8 cellular contexts compared by ENCODE assay signal in the genomic region with DNA sequence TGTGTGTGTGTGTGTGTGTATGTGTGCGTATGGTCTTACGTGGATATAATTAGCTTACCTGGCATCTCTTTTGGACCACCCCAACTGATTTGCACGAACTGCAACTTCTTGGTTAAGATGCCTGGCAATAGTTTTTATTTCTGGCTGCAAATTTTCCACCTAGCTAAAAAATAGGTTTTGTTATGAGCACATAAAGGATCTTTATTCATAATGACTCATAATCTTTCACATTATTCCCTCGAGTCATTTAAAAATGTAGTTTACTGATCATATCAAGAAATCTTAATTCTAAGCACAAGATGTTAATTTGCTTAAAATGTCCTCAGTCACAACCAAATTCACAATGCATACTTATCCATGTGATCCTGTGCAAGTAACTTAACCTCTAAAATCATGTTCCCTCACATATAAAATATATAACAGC. TPM values are rescaled to one million over a fixed set of nuclear protein-coding genes. Genes with fewer than 3 reads are reported as not detected.
DNase-seq lines count a peak whose midpoint lies in the region; ATAC-seq and TF ChIP-seq lines count a peak whose summit lies in the region.

No MANE protein-coding gene starts in this region.

- TF ChIP-seq CTCF in psoas muscle (IDR thresholded peaks at IDR 0.05): no peak

- peak overlapping the region; percentile 88 for H3K9ac ChIP-seq in SK-N-MC (ENCODE audit: insufficient read length)

- intact Hi-C loops in psoas muscle (cut with DNase I): loop anchor here in 1 of 2 donors (2.0 to 10.0 kb wide), 2 partner anchors 191 to 1087 kb away; a partner anchor contains a TSS

- H3K27ac ChIP-seq in SK-N-MC: peak overlapping the region; percentile 97
- H3K27ac ChIP-seq in psoas muscle: peak overlapping the region; percentile 96

- no peak for TF ChIP-seq POLR2A in erythroblast (IDR thresholded peaks at IDR 0.05; ENCODE audit: low read length)

- H3K4me3 ChIP-seq in H7 (ENCODE audit: insufficient read depth, low read depth, low read length) (peak overlapping the region; percentile 94; the same call in 1 of the 2 replicates), SK-N-MC (peak overlapping the region; percentile 85), psoas muscle (peak overlapping the region; percentile 89)

- peaks cover 8% of the 10 kb centered on the region for H3K4me1 ChIP-seq in psoas muscle

- no peak for ATAC-seq in psoas muscle
- ATAC-seq in HG03521 (IDR thresholded peaks at IDR 0.05; ENCODE audit: unreplicated experiment): no peak
- no peak for ATAC-seq in GM21576 (IDR thresholded peaks at IDR 0.05; ENCODE audit: unreplicated experiment)
- ATAC-seq in HG02798 (IDR thresholded peaks at IDR 0.05; ENCODE audit: poor library complexity, unreplicated experiment): no peak

- DNase-seq in H7 (no peak), SK-N-MC (ENCODE audit: low read depth, low spot score) (peak; percentile 16), erythroblast (lab: John Stamatoyannopoulos, UW) (peak; percentile 57 to 68), psoas muscle (no peak), MV-4-11 (lab: John Stamatoyannopoulos, UW) (no peak)

- H3K27me3 ChIP-seq in H7 (ENCODE audit: control insufficient read depth, insufficient read depth, low read length) (no peaks in the 10 kb centered on the region), psoas muscle (ENCODE audit: insufficient read depth in 3 of 3, low read length in 2 of 3) (no peaks in the 10 kb centered on the region)

- peaks cover 5% of the 10 kb centered on the region for H3K36me3 ChIP-seq in H7 (replicated peaks; ENCODE audit: control insufficient read depth, insufficient read depth, low read length)
- H3K36me3 ChIP-seq in SK-N-MC (ENCODE audit: insufficient read depth, low read length): peaks cover 21% of the 10 kb centered on the region
- peaks cover 2 to 40% of the 10 kb centered on the region in 2 donors for H3K36me3 ChIP-seq in psoas muscle (ENCODE audit: insufficient read depth in 1 of 2, low read depth in 1 of 2)

- 30 to 47% (median 30%) methylated on average over 4 of the region's 4 CpGs for WGBS in psoas muscle, 3 donors

- H3K9me3 ChIP-seq in SK-N-MC (ENCODE audit: low read depth, low read length): no peaks in the 10 kb centered on the region
- no peaks in the 10 kb centered on the region for H3K9me3 ChIP-seq in psoas muscle

RNA-seq across cellular contexts. Expression of a gene that starts 1.5 kb away (rescaled TPM):
- 47.5 and 63.5 TPM in 2 replicates for total RNA-seq in H7 (2014; rRNA removed; shearing (Covaris generic))
- 1 to 10 TPM; 5.8 to 9.2 (median 9.0) TPM for total RNA-seq in psoas muscle
- 10 to 100 TPM in 1 of 3 donors, 1 to 10 TPM in 2; 5.2 to 16.5 (median 6.2) TPM for polyA plus RNA-seq in psoas muscle

Comparison
In these comparisons a context has a peak if more than half of its experiments do, and no peak if none do; other contexts are left out.
1. DNase-seq: peak in SK-N-MC (single experiment) and erythroblast (2 of 2); none in H7 (single experiment), psoas muscle (0 of 2) and MV-4-11 (single experiment).
2. Peak in every context shown above with its lines, with median percentiles within 50 percentile points of each other: H3K4me3 ChIP-seq.